In genomic region chr7:71245038-71245437, GRCh38 we compare ENCODE assay signal across 32 cellular contexts.
"Had no signal": no experiment of that assay in that cellular context is flagged by ENCODE, and none has a peak within 500 bp of the region (broad histone marks: within the 10 kb centered on the region; RNA-seq: fewer than 3 reads in every experiment).

No MANE protein-coding gene starts in this region.

- H3K27me3 Mint-ChIP-seq: activated CD8-positive, alpha-beta T cell treated with anti-CD3 and anti-CD28 coated beads for 36 hours; activated naive CD8-positive, alpha-beta T cell treated with anti-CD3 and anti-CD28 coated beads for 36 hours; activated T-helper 17 cell treated with anti-CD3 and anti-CD28 coated beads, Interleukin-2, amount 50 U/mL, for 72 hours; brain had no signal

- H3K27ac Mint-ChIP-seq: activated CD8-positive, alpha-beta T cell treated with anti-CD3 and anti-CD28 coated beads for 36 hours; activated naive CD8-positive, alpha-beta T cell treated with anti-CD3 and anti-CD28 coated beads for 36 hours; activated T-cell treated with anti-CD3 and anti-CD28 coated beads, Interleukin-2, amount 50 U/mL, for 72 hours; activated T-helper 17 cell treated with anti-CD3 and anti-CD28 coated beads, Interleukin-2, amount 50 U/mL, for 72 hours; brain had no signal

- H3K27me3 ChIP-seq: Peyer's patch had no signal

- H3K4me1 Mint-ChIP-seq: activated naive CD8-positive, alpha-beta T cell treated with anti-CD3 and anti-CD28 coated beads for 36 hours; activated T-helper 17 cell treated with anti-CD3 and anti-CD28 coated beads, Interleukin-2, amount 50 U/mL, for 72 hours had no signal

- H3K4me3 Mint-ChIP-seq: activated CD8-positive, alpha-beta T cell treated with anti-CD3 and anti-CD28 coated beads for 36 hours; activated naive CD8-positive, alpha-beta T cell treated with anti-CD3 and anti-CD28 coated beads for 36 hours; activated T-cell treated with anti-CD3 and anti-CD28 coated beads, Interleukin-2, amount 50 U/mL, for 72 hours; activated T-helper 17 cell treated with anti-CD3 and anti-CD28 coated beads, Interleukin-2, amount 50 U/mL, for 72 hours; brain had no signal

- H3K4me1 ChIP-seq: Peyer's patch had no signal

- H3K4me3 ChIP-seq: Peyer's patch had no signal

- H3K36me3 Mint-ChIP-seq: activated naive CD8-positive, alpha-beta T cell treated with anti-CD3 and anti-CD28 coated beads for 36 hours; brain had no signal

- ATAC-seq: activated CD8-positive, alpha-beta T cell treated with anti-CD3 and anti-CD28 coated beads for 36 hours; activated T-cell treated with anti-CD3 and anti-CD28 coated beads, Interleukin-2, amount 50 U/mL, for 72 hours; activated T-helper 17 cell treated with anti-CD3 and anti-CD28 coated beads, Interleukin-2, amount 50 U/mL, for 72 hours; PC-3 had no signal

- H3K27ac ChIP-seq: Peyer's patch, VCaP had no signal

- DNase-seq: activated CD4-positive, alpha-beta T cell treated with anti-CD3 and anti-CD28 coated beads for 1 hour; activated CD4-positive, alpha-beta T cell treated with anti-CD3 and anti-CD28 coated beads for 48 hours; activated CD4-positive, CD25-positive, alpha-beta regulatory T cell; activated CD8-positive, alpha-beta T cell treated with anti-CD3 and anti-CD28 coated beads for 36 hours; activated effector memory CD4-positive, alpha-beta T cell treated with anti-CD3 and anti-CD28 coated beads, Interleukin-2, amount 50 U/mL, for 16 hours; activated naive CD4-positive, alpha-beta T cell; activated naive CD4-positive, alpha-beta T cell treated with anti-CD3 and anti-CD28 coated beads, Interleukin-2, amount 50 U/mL, for 16 hours; activated naive CD8-positive, alpha-beta T cell treated with anti-CD3 and anti-CD28 coated beads for 36 hours; activated T-cell treated with anti-CD3 and anti-CD28 coated beads, Interleukin-2, amount 50 U/mL, for 1 hour; activated T-cell treated with anti-CD3 and anti-CD28 coated beads, Interleukin-2, amount 50 U/mL, for 72 hours; central memory CD4-positive, alpha-beta T cell; NCI-H1092 treated with DMSO at 0.1 percent for 48 hours; NCI-H1417; NCI-H146; NCI-H187; NCI-H2029 treated with DMSO at 0.1 percent for 48 hours; NCI-H2107; NCI-H2171; NCI-H510A; NCI-H526; NCI-H748 treated with DMSO at 0.1 percent for 48 hours; NK-92 treated with Interleukin-12 subunit alpha and Interleukin-12 subunit beta, amount 100 ng/mL, for 24 hours; PC-3; Peyer's patch; RPMI8226; SW 1271; T-helper 1 cell; T-helper 2 cell; T-helper 9 cell had no signal

- H3K9me3 ChIP-seq: Peyer's patch had no signal

- H3K36me3 ChIP-seq: Peyer's patch had no signal
